8 cellular contexts compared by ENCODE assay signal in the genomic region with DNA sequence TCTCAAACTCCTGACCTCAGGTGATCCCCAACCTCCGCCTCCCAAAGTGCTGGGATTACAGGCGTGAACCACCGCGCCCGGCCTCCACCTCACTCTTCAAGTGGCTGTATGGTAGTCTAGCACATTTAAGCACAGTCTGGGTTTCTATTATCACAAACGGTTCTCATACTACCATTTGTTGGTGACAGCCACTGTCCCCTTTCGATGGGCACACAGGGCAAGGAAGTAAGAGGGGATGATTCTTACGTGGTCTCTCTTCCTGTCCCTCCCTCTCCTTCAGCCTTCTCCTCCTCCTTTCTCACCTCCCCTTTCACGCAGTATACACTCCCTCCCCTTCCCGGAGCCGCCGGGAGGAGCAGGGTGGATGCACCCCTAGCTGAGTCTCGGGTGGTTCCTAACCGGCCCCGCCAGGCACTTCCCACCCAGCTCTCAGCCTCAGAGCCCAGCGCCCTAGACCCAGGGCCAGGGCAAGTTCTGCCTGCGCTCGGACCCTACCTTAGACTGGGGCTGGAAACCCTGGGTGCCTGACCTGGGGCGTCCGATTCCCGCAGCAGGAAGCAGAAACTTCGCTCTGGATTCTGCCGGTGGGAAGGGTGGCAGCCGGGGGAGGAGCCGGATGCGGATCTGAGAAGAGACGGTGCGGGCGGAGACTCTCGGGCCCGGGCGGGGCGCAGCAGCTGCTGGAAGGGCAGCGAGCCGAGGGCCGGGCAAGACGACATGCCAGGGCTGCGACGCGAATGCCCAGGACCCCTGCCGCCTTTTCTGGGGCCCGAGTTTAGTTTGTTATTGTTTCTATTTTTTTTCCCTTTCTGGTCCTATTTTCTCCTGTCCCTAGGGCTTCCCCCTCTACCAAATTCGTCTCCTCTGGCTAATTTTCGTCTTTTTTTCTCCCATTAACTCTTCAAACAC. TPM values are rescaled to one million over a fixed set of nuclear protein-coding genes. Genes with fewer than 3 reads are reported as not detected.
DNase-seq lines count a peak whose midpoint lies in the region; ATAC-seq, FAIRE-seq and TF ChIP-seq lines count a peak whose summit lies in the region.

Gene TEP1, minus strand, starts transcription at position 626 of the 909 bp plus-strand sequence. CDS start 5,062 bp downstream, outside the sequence.

- no peaks in the 10 kb centered on the region for H3K9me1 ChIP-seq in endothelial cell of umbilical vein (replicated peaks; ENCODE audit: control insufficient read depth, extremely low read depth, insufficient read depth, low read length)

- H3K4me2 ChIP-seq in OCI-LY1 (ENCODE audit: low read length), result peak within 1 kb of the TSS; percentile 87
- H3K4me2 ChIP-seq in endothelial cell of umbilical vein (ENCODE audit: insufficient read depth, low read length), result peak within 1 kb of the TSS; percentile 99

- CTCF ChIA-PET in endothelial cell of umbilical vein (lab: Charles Lee), result interaction anchor here (0.6 to 4.3 kb wide), 9 partner anchors 8 to 194 kb away, joined by 3 to 110 read pairs (median 10); partner anchors contain the start of genes APEX1 and OSGEP

- POLR2A ChIA-PET in endothelial cell of umbilical vein (lab: Charles Lee), result interaction anchor here (0.6 to 1.8 kb wide), 8 partner anchors 8 to 269 kb away, joined by 3 to 10 read pairs (median 4); partner anchors contain the start of genes APEX1, PARP2 and PNP

- BruUV-seq in endothelial cell of umbilical vein (replicated peaks; lab: Mats Ljungman, UMichigan), result no TSS peak

- H3K27ac ChIP-seq in HUES64 (ENCODE audit: low read depth, low read length) (peak within 1 kb of the TSS; percentile 87), OCI-LY1 (ENCODE audit: low read depth, low read length, poor library complexity, severe bottlenecking) (peak within 1 kb of the TSS; percentile 60), endothelial cell of umbilical vein (ENCODE audit: insufficient read depth, low read depth, low read length) (peak within 1 kb of the TSS; percentile 85)

- DNase-seq in COLO668 (lab: John Stamatoyannopoulos, UW; ENCODE audit: unreplicated experiment) (peak; percentile 93), endothelial cell of umbilical vein (ENCODE audit: low read depth, low spot score) (peak; percentile 80), mesothelial cell of epicardium (ENCODE audit: low spot score in 2 of 2, unreplicated experiment in 2 of 2) (peak; percentile 66 to 82)
- peak; percentile 88 for DNase-seq in activated CD8-positive, alpha-beta memory T cell treated with anti-CD3 and anti-CD28 coated beads, Interleukin-2, amount 50 U/mL, for 48 hours
- peak; percentile 57 for DNase-seq in stimulated activated CD8-positive, alpha-beta memory T cell treated with anti-CD3 and anti-CD28 coated beads, Interleukin-15, amount 100 ng/mL, for 24 hours (ENCODE audit: low read depth)

- peak; percentile 86 for FAIRE-seq in endothelial cell of umbilical vein (lab: Jason Lieb, UNC)

- H3K27me3 ChIP-seq in HUES64 (ENCODE audit: insufficient read depth, low read length) (no peaks in the 10 kb centered on the region), OCI-LY1 (ENCODE audit: insufficient read depth, low read length) (no peaks in the 10 kb centered on the region), endothelial cell of umbilical vein (ENCODE audit: control insufficient read depth in 2 of 2, insufficient read depth in 2 of 2, low read length in 2 of 2) (no peaks in the 10 kb centered on the region)

- intact Hi-C loops in endothelial cell of umbilical vein (cut with micrococcal nuclease), result loop anchor here (1.0 to 5.0 kb wide), 7 partner anchors 14 to 268 kb away; partner anchors contain the start of genes APEX1, CCNB1IP1, PNP and TTC5

- peak; percentile 48 for ATAC-seq in GM21367 (IDR thresholded peaks at IDR 0.05; ENCODE audit: unreplicated experiment)

- H3K79me2 ChIP-seq in OCI-LY1 (ENCODE audit: insufficient read depth, low read length) (no peaks in the 10 kb centered on the region), endothelial cell of umbilical vein (ENCODE audit: control insufficient read depth, insufficient read depth, low read length) (peaks cover 4% of the 10 kb centered on the region)

- H3K9me3 ChIP-seq in HUES64 (ENCODE audit: insufficient read depth, low read depth, low read length) (no peaks in the 10 kb centered on the region), OCI-LY1 (ENCODE audit: low read length) (no peaks in the 10 kb centered on the region), endothelial cell of umbilical vein (replicated peaks; ENCODE audit: control insufficient read depth, insufficient read depth, low read length) (no peaks in the 10 kb centered on the region)

- peaks cover 20% of the 10 kb centered on the region for H3K4me1 Mint-ChIP-seq in mesothelial cell of epicardium

- H2AFZ ChIP-seq in OCI-LY1 (ENCODE audit: low read length) (peak within 1 kb of the TSS; percentile 72), endothelial cell of umbilical vein (ENCODE audit: low read depth, low read length) (peak within 1 kb of the TSS; percentile 98)

- TF ChIP-seq POLR2A in endothelial cell of umbilical vein (IDR thresholded peaks at IDR 0.05; ENCODE audit: low read depth, low read length), result peak; percentile 78

- H3K27me3 Mint-ChIP-seq in mesothelial cell of epicardium (ENCODE audit: low read depth), result no peaks in the 10 kb centered on the region

- H3F3A ChIP-seq in OCI-LY1 (ENCODE audit: insufficient read depth, low read length), result no peaks in the 10 kb centered on the region

- H3K4me1 ChIP-seq in HUES64 (ENCODE audit: insufficient read depth, low read length), result peaks cover 13% of the 10 kb centered on the region
- H3K4me1 ChIP-seq in OCI-LY1 (ENCODE audit: insufficient read depth, low read length, severe bottlenecking), result peaks cover 20% of the 10 kb centered on the region
- H3K4me1 ChIP-seq in endothelial cell of umbilical vein (ENCODE audit: control insufficient read depth, extremely low read depth, insufficient read depth, low read length), result peaks cover 17% of the 10 kb centered on the region

- no peaks in the 10 kb centered on the region for H3K9me3 Mint-ChIP-seq in mesothelial cell of epicardium

- no peaks in the 10 kb centered on the region for H4K20me1 ChIP-seq in OCI-LY1 (ENCODE audit: insufficient read depth, low read length)
- no peaks in the 10 kb centered on the region for H4K20me1 ChIP-seq in endothelial cell of umbilical vein (replicated peaks; ENCODE audit: control insufficient read depth, extremely low read depth, insufficient read depth, low read length)

- H3K4me3 Mint-ChIP-seq in mesothelial cell of epicardium, result peak within 1 kb of the TSS; percentile 83

- H3K36me3 ChIP-seq in HUES64 (ENCODE audit: insufficient read depth, low read length) (peaks cover 4% of the 10 kb centered on the region), OCI-LY1 (ENCODE audit: insufficient read depth, low read length) (peaks cover 2% of the 10 kb centered on the region; the same call in 1 of the 2 replicates), endothelial cell of umbilical vein (ENCODE audit: control insufficient read depth in 2 of 2, extremely low read depth in 1 of 2, insufficient read depth in 2 of 2, low read length in 2 of 2) (peaks cover 0 to 2% of the 10 kb centered on the region in 2 experiments)

- H3K36me3 Mint-ChIP-seq in mesothelial cell of epicardium, result no peaks in the 10 kb centered on the region

- no peaks in the 10 kb centered on the region for H3K9me2 ChIP-seq in OCI-LY1 (ENCODE audit: low read depth, low read length)

- H3K4me3 ChIP-seq in HUES64 (ENCODE audit: low read length), result peak within 1 kb of the TSS; percentile 82
- peak within 1 kb of the TSS; percentile 96 for H3K4me3 ChIP-seq in OCI-LY1 (ENCODE audit: low read depth, low read length, poor library complexity, severe bottlenecking)
- H3K4me3 ChIP-seq in endothelial cell of umbilical vein (replicated peaks in 1 of 3; ENCODE audit: insufficient read depth in 1 of 3, low read depth in 1 of 3, low read length in 3 of 3), result peak within 1 kb of the TSS; percentile 80 to 97 (median 86)

- peak within 1 kb of the TSS; percentile 89 for H3K27ac Mint-ChIP-seq in mesothelial cell of epicardium

- dilution Hi-C loops in endothelial cell of umbilical vein (cut with MboI; ENCODE audit: extremely low pct_ligation_motif_present, low sequenced_read_pairs), result no loop called here

- under 1% methylated on average over 41 of the region's 44 CpGs for WGBS in HUES64

- TF ChIP-seq CTCF in OCI-LY1 (IDR thresholded peaks at IDR 0.05; ENCODE audit: low read length) (no peak), endothelial cell of umbilical vein (IDR thresholded peaks at IDR 0.05; ENCODE audit: extremely low read depth in 1 of 2, insufficient read depth in 1 of 2, low read depth in 1 of 2, low read length in 2 of 2) (no peak), mesothelial cell of epicardium (IDR thresholded peaks at IDR 0.05; ENCODE audit: unreplicated experiment) (no peak)

- H3K9ac ChIP-seq in HUES64 (ENCODE audit: low read depth, low read length) (peak within 1 kb of the TSS; percentile 84), OCI-LY1 (ENCODE audit: low read length) (peak within 1 kb of the TSS; percentile 89), endothelial cell of umbilical vein (replicated peaks; ENCODE audit: extremely low read depth, insufficient read depth, low read length) (peak within 1 kb of the TSS; percentile 92)

TF ChIP-seq in endothelial cell of umbilical vein, 7 proteins besides CTCF, POLR2A, EP300 and RAD21:
- no peak for TF ChIP-seq EZH2 (IDR thresholded peaks at IDR 0.05; ENCODE audit: borderline replicate concordance, low read depth, low read length, severe bottlenecking)
- peak; percentile 75 for TF ChIP-seq POLR2AphosphoS5 (IDR thresholded peaks at IDR 0.05; ENCODE audit: insufficient read depth, low read depth, low read length)

RNA-seq across cellular contexts. Expression of gene TEP1, which starts in this region (rescaled TPM):
- polyA plus RNA-seq in HUES64 (2013, experiment 1 of 2), result 4.0 TPM
- polyA plus RNA-seq in HUES64 (2013, experiment 2 of 2), result 5.9 TPM
- total RNA-seq in endothelial cell of umbilical vein, result 40.3 and 44.6 TPM in 2 replicates
- polyA plus RNA-seq in endothelial cell of umbilical vein, result 18.1 and 19.6 TPM in 2 replicates
- polyA plus RNA-seq in endothelial cell of umbilical vein (2011; cell fraction: cytosol; rRNA removed), result 10.3 and 11.9 TPM in 2 replicates
- polyA plus RNA-seq in endothelial cell of umbilical vein (2011; cell fraction: nucleus; rRNA removed), result 131 and 146 TPM in 2 replicates
- 12.0 and 15.8 TPM in 2 replicates for polyA plus RNA-seq in endothelial cell of umbilical vein (2012)
- polyA minus RNA-seq in endothelial cell of umbilical vein, result 56.2 and 66.9 TPM in 2 replicates
- polyA minus RNA-seq in endothelial cell of umbilical vein (2011; cell fraction: cytosol; rRNA and poly(A)+ RNA removed), result 9.4 TPM
- polyA minus RNA-seq in endothelial cell of umbilical vein (2011; cell fraction: nucleus; rRNA and poly(A)+ RNA removed), result 55.5 and 84.3 TPM in 2 replicates
- total RNA-seq in mesothelial cell of epicardium, result 12.8 to 18.3 TPM (median 16.8 TPM) in 3 replicates

Comparison
In these comparisons a context has a peak if more than half of its experiments do, and no peak if none do; other contexts are left out.
1. Peak in every context shown above with its lines: DNase-seq, ATAC-seq, H3K4me3 ChIP-seq and H3K27ac ChIP-seq.